Comparison of ENCODE assay signal across 1 cellular context in the genomic region with DNA sequence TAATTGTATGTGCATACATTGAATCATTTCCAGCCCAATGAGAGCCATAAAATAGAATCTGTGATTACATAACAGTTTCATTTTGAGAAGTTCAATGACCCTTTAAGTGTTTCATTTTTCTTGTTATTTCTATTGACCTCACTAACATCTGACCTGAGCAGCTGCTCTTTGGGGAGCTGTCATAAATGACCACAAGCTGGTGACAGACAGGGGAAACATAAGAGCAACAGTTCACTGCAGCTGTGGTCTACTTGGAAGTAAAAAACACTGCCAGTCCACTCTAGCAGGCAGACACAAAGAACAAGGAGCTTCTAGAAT.
TF ChIP-seq lines count a peak whose summit lies in the region.

No MANE protein-coding gene starts in this region.

TF ChIP-seq in GM12878, 131 proteins besides CTCF, POLR2A, EP300 and RAD21 (continued from another document):
- TF ChIP-seq YY1 (IDR thresholded peaks at IDR 0.05; ENCODE audit: low read depth, low read length) (no peak), CBX5 (IDR thresholded peaks at IDR 0.05; ENCODE audit: low read depth) (no peak), HDGF (IDR thresholded peaks at IDR 0.05) (no peak), SMAD5 (IDR thresholded peaks at IDR 0.05; ENCODE audit: low read depth) (no peak), NR2C2 (IDR thresholded peaks at IDR 0.05; ENCODE audit: borderline replicate concordance, control insufficient read depth, insufficient read length, low read depth) (no peak), RB1 (IDR thresholded peaks at IDR 0.05; ENCODE audit: borderline replicate concordance) (no peak), MYC (IDR thresholded peaks at IDR 0.05; ENCODE audit: insufficient read depth, insufficient read length, insufficient replicate concordance, low read length, severe bottlenecking) (no peak), BACH1 (IDR thresholded peaks at IDR 0.05; ENCODE audit: borderline replicate concordance) (no peak)
- TF ChIP-seq, protein P1, sequence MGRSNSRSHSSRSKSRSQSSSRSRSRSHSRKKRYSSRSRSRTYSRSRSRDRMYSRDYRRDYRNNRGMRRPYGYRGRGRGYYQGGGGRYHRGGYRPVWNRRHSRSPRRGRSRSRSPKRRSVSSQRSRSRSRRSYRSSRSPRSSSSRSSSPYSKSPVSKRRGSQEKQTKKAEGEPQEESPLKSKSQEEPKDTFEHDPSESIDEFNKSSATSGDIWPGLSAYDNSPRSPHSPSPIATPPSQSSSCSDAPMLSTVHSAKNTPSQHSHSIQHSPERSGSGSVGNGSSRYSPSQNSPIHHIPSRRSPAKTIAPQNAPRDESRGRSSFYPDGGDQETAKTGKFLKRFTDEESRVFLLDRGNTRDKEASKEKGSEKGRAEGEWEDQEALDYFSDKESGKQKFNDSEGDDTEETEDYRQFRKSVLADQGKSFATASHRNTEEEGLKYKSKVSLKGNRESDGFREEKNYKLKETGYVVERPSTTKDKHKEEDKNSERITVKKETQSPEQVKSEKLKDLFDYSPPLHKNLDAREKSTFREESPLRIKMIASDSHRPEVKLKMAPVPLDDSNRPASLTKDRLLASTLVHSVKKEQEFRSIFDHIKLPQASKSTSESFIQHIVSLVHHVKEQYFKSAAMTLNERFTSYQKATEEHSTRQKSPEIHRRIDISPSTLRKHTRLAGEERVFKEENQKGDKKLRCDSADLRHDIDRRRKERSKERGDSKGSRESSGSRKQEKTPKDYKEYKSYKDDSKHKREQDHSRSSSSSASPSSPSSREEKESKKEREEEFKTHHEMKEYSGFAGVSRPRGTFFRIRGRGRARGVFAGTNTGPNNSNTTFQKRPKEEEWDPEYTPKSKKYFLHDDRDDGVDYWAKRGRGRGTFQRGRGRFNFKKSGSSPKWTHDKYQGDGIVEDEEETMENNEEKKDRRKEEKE (IDR thresholded peaks at IDR 0.05) = no peak
TF ChIP-seq in GM12878: peak in this region for 34.
